8 cellular contexts compared by ENCODE assay signal in the genomic region with DNA sequence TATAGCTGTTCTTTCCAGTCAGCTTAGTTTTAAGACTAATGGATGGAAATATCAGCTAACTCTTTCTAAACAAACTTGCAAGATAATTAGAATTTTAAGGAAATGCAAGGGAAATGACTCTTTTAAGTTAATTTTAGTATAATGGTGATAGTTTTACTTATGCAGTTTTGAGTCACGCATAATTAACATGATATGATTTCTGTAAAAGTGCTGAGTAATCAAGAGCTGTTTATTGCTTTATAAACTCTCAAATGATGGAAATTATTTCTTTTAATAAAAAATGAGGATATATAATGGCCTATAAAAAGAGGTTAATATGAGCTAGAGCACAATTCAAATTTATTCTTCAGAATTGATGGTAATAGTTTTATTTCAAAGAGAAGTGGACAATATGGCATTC.
"Had no signal": no experiment of that assay in that cellular context is flagged by ENCODE, and none has a peak within 500 bp of the region (broad histone marks: within the 10 kb centered on the region; RNA-seq: fewer than 3 reads in every experiment).

No MANE protein-coding gene starts in this region.

- DNase-seq: GM23248, GOT3, H7, HFFc6, KG1 had no signal

- H2AFZ ChIP-seq: GM23248 had no signal

- H3K9me3 ChIP-seq: HAP-1 had no signal

- H3K4me3 ChIP-seq: GM23248, HAP-1 had no signal

- H3K36me3 ChIP-seq: HAP-1 had no signal

- ATAC-seq: HCT116 had no signal

- H3K27ac ChIP-seq: GM23248, HL-60 had no signal

- H3K9ac ChIP-seq: GM23248 had no signal

- H3K4me1 ChIP-seq: HAP-1 had no signal
